In genomic region chr2:43877782-43878464, GRCh38 we compare ENCODE assay signal across 9 cellular contexts. TPM values are rescaled to one million over a fixed set of nuclear protein-coding genes. Genes with fewer than 3 reads are reported as not detected.
A peak's percentile ranks its signal among the peaks of the same experiment; 100 is the strongest.
DNase-seq lines count a peak whose midpoint lies in the region; ATAC-seq, FAIRE-seq and TF ChIP-seq lines count a peak whose summit lies in the region.
"Had no signal": no experiment of that assay in that cellular context is flagged by ENCODE, and none has a peak within 500 bp of the region (broad histone marks: within the 10 kb centered on the region; RNA-seq: fewer than 3 reads in every experiment).

No MANE protein-coding gene starts in this region.

- H3K4me3 ChIP-seq in pancreas, result no peak overlapping the region

- ATAC-seq in GM21515 (IDR thresholded peaks at IDR 0.05; ENCODE audit: unreplicated experiment) (peak; percentile 92), pancreas (peak; percentile 76 to 93 (median 92))

- no peaks in the 10 kb centered on the region for H3K9me3 ChIP-seq in pancreas

- peak; percentile 90 to 97 (median 94) for TF ChIP-seq CTCF in pancreas (IDR thresholded peaks at IDR 0.05)

- in situ Hi-C loops in Caki2 (cut with HindIII; ENCODE audit: low pct_unique_long_range_greater_than_20kb, low sequenced_read_pairs), result no loop called here

- DNase-seq in Caki2 (ENCODE audit: low read depth) (peak; percentile 60), M059J (ENCODE audit: low read depth) (peak; percentile 39), SHP77 treated with DMSO at 0.1 percent for 48 hours (lab: John Stamatoyannopoulos, UW) (peak; percentile 72), germinal center (ENCODE audit: low spot score) (peak; percentile 72), pancreas (peak; percentile 45 to 88 (median 78)), ureter (ENCODE audit: low spot score) (peak; percentile 69)
- peak; percentile 85 for DNase-seq in activated effector memory CD4-positive, alpha-beta T cell treated with anti-CD3 and anti-CD28 coated beads, Interleukin-2, amount 50 U/mL, for 16 hours

- intact Hi-C loops in pancreas (cut with DNase I), result no loop called here

- no peaks in the 10 kb centered on the region for H3K36me3 ChIP-seq in pancreas

- no peak overlapping the region for H3K27ac ChIP-seq in pancreas

- H3K4me1 ChIP-seq in pancreas, result peaks cover 0 to 18% (median 6%) of the 10 kb centered on the region in 3 donors

- FAIRE-seq in pancreas (lab: Jason Lieb, UNC), result no peak

- H3K27me3 ChIP-seq in pancreas, result no peaks in the 10 kb centered on the region

- 25% methylated on average over 16 of the region's 16 CpGs for WGBS in pancreas, 2 donors

RNA-seq across cellular contexts. Expression of gene ABCG8, which starts 39.2 kb away (rescaled TPM):
- not detected in 2 replicates for total RNA-seq in Caki2 (2014; rRNA removed; shearing (Covaris generic); ENCODE audit: low replicate concordance)
- not detected in 2 replicates for total RNA-seq in M059J (2014; rRNA removed; shearing (Covaris generic))
- under 1 TPM in 2 of 6 donors, not detected in 4; 0.03 to 0.06 TPM for total RNA-seq in pancreas
- polyA plus RNA-seq in pancreas, result not detected
- total RNA-seq in ureter, result not detected
- total RNA-seq: T-helper 2 cell treated with Interferon-gamma antibody and Interleukin-4, amounts not matched to agents 100 ng/mL and 5 ng/mL, for 36 hours had no signal

RNA-seq across cellular contexts. Expression of gene ABCG5, which starts 39.3 kb away (rescaled TPM):
- 0.14 TPM in 1 of 2 replicates, not detected in the other for total RNA-seq in Caki2 (2014; rRNA removed; shearing (Covaris generic); ENCODE audit: low replicate concordance)
- total RNA-seq in M059J (2014; rRNA removed; shearing (Covaris generic)), result not detected in 2 replicates
- total RNA-seq in pancreas (under 1 TPM in 1 of 6 donors, not detected in 5; 0.06 TPM), ureter (not detected)
- not detected for polyA plus RNA-seq in pancreas
- total RNA-seq: T-helper 2 cell treated with Interferon-gamma antibody and Interleukin-4, amounts not matched to agents 100 ng/mL and 5 ng/mL, for 36 hours had no signal
